ENCODE assay signal across 9 cellular contexts in the genomic region with DNA sequence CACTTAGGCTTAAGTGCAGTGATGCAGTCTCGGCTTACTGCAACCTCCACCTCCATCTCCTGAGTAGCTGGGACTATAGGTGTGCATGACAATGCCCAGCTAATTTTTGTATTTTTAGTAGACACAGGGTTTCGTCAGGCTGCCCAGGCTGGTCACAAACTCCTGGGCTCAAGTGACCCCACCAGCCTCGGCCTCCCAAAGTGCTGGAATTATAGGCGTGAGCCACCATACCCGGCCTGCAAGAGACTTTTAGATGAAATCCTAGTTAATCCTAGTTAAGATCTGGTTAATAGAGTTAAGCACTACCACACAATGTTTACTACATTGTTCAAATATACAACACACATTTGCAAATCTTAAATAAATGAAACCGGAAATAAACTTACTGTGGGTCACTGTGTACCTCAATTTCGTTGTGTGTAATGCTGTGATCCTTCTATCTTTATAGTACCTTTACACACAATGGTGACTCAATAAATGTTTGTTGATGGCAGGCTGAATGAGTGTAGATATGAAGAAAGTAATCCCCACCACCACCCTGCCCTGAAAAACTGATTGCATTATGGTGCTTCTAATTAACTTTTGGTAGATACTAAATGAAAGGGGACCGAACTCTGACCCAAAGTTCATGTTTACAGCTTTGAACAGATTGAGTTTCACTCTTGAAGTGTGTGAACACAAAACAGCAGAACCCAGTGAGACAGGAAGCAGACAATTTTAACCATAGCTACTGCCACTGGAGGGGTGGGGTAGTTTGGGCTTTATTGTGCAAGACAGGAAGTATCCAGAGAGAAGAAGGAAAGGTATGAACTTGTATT.
DNase-seq lines count a peak whose midpoint lies in the region; ATAC-seq, FAIRE-seq and TF ChIP-seq lines count a peak whose summit lies in the region.
"Had no signal": no experiment of that assay in that cellular context is flagged by ENCODE, and none has a peak within 500 bp of the region (broad histone marks: within the 10 kb centered on the region; RNA-seq: fewer than 3 reads in every experiment).

No MANE protein-coding gene starts in this region.

- H3K36me3 ChIP-seq in endothelial cell of umbilical vein (ENCODE audit: control insufficient read depth in 2 of 2, extremely low read depth in 1 of 2, insufficient read depth in 2 of 2, low read length in 2 of 2) (no peaks in the 10 kb centered on the region), GM23338 (ENCODE audit: insufficient read depth) (no peaks in the 10 kb centered on the region)

- H3K9me3 Mint-ChIP-seq in IgD-negative memory B cell (peaks cover 0 to 2% (median 0%) of the 10 kb centered on the region in 3 donors), GM23338 (no peaks in the 10 kb centered on the region)

- H4K20me1 ChIP-seq in endothelial cell of umbilical vein (replicated peaks; ENCODE audit: control insufficient read depth, extremely low read depth, insufficient read depth, low read length): no peaks in the 10 kb centered on the region
- H4K20me1 ChIP-seq in GM23338 (replicated peaks; ENCODE audit: insufficient read depth): no peaks in the 10 kb centered on the region

- BruUV-seq in endothelial cell of umbilical vein (replicated peaks; lab: Mats Ljungman, UMichigan): no TSS peak

- H2AFZ ChIP-seq in endothelial cell of umbilical vein (ENCODE audit: low read depth, low read length) (peak overlapping the region; percentile 26), GM23338 (no peak overlapping the region)

- no peaks in the 10 kb centered on the region for H3K9me3 ChIP-seq in endothelial cell of umbilical vein (replicated peaks; ENCODE audit: control insufficient read depth, insufficient read depth, low read length)

- no peak for TF ChIP-seq CTCF in GM13976 (IDR thresholded peaks at IDR 0.05; ENCODE audit: borderline replicate concordance, control extremely low read depth, extremely low read depth, insufficient read depth, missing control alignments)
- no peak for TF ChIP-seq CTCF in endothelial cell of umbilical vein (IDR thresholded peaks at IDR 0.05; ENCODE audit: extremely low read depth in 1 of 2, insufficient read depth in 1 of 2, low read depth in 1 of 2, low read length in 2 of 2)
- TF ChIP-seq CTCF in GM23338 (conservative IDR thresholded peaks at IDR 0.05; ENCODE audit: low read depth in 2 of 2): no peak

- H3K27me3 ChIP-seq in endothelial cell of umbilical vein (ENCODE audit: control insufficient read depth in 2 of 2, insufficient read depth in 2 of 2, low read length in 2 of 2) (peaks cover 0 to 5% of the 10 kb centered on the region in 2 experiments), GM23338 (ENCODE audit: insufficient read depth) (no peaks in the 10 kb centered on the region)

- POLR2A ChIA-PET in endothelial cell of umbilical vein (lab: Charles Lee): no interaction called here

- H3K4me2 ChIP-seq in endothelial cell of umbilical vein (ENCODE audit: insufficient read depth, low read length) (no peak overlapping the region), GM23338 (no peak overlapping the region)

- no peaks in the 10 kb centered on the region for H3K27me3 Mint-ChIP-seq in IgD-negative memory B cell
- H3K27me3 Mint-ChIP-seq in GM23338 (ENCODE audit: insufficient read depth, low read depth, poor library complexity): no peaks in the 10 kb centered on the region

- H3K4me1 Mint-ChIP-seq in IgD-negative memory B cell (peaks cover 51 to 60% (median 51%) of the 10 kb centered on the region in 3 donors), GM23338 (peaks cover 6% of the 10 kb centered on the region; the same call in 1 of the 3 replicates)

- no peak overlapping the region for H3K9ac ChIP-seq in endothelial cell of umbilical vein (replicated peaks; ENCODE audit: extremely low read depth, insufficient read depth, low read length)

- no peaks in the 10 kb centered on the region for H3F3A ChIP-seq in GM23338 (replicated peaks; ENCODE audit: low read depth)

- intact Hi-C loops in endothelial cell of umbilical vein (cut with micrococcal nuclease): no loop called here

- H3K36me3 Mint-ChIP-seq in IgD-negative memory B cell (peaks cover 2% of the 10 kb centered on the region), GM23338 (ENCODE audit: low read depth) (no peaks in the 10 kb centered on the region)
- H3K36me3 Mint-ChIP-seq: brain had no signal

- peaks cover 14% of the 10 kb centered on the region; the same call in 1 of the 2 replicates for H3K9me2 ChIP-seq in GM23338 (ENCODE audit: insufficient read depth)

- DNase-seq in GM13976 (ENCODE audit: low spot score) (peak; percentile 20), UCSD-AML1 (lab: John Stamatoyannopoulos, UW; ENCODE audit: unreplicated experiment) (peak; percentile 24), endothelial cell of umbilical vein (ENCODE audit: low read depth, low spot score) (peak; percentile 54), renal cortical epithelial cell (ENCODE audit: low read depth) (peak; percentile 86), GM23338 (ENCODE audit: low spot score) (no peak), middle frontal gyrus (ENCODE audit: extremely low spot score, low spot score) (no peak)

- H3K27ac Mint-ChIP-seq in IgD-negative memory B cell: peak overlapping the region; percentile 40 to 98 (median 70)
- H3K27ac Mint-ChIP-seq in GM23338: no peak overlapping the region

- no peak overlapping the region for H3K4me3 ChIP-seq in endothelial cell of umbilical vein (replicated peaks in 1 of 3; ENCODE audit: insufficient read depth in 1 of 3, low read depth in 1 of 3, low read length in 3 of 3)
- no peak overlapping the region for H3K4me3 ChIP-seq in GM23338

- CTCF ChIA-PET in endothelial cell of umbilical vein (lab: Charles Lee): interaction anchor here (0.8 to 2.4 kb wide), 4 partner anchors 19 to 244 kb away, joined by 3 to 13 read pairs (median 4); a partner anchor contains a TSS

- dilution Hi-C loops in endothelial cell of umbilical vein (cut with MboI; ENCODE audit: extremely low pct_ligation_motif_present, low sequenced_read_pairs): no loop called here

- H3K27ac ChIP-seq in endothelial cell of umbilical vein (ENCODE audit: insufficient read depth, low read depth, low read length): no peak overlapping the region
- no peak overlapping the region for H3K27ac ChIP-seq in GM23338 (ENCODE audit: low read depth)

- H3K4me1 ChIP-seq in endothelial cell of umbilical vein (ENCODE audit: control insufficient read depth, extremely low read depth, insufficient read depth, low read length) (peaks cover 27% of the 10 kb centered on the region), GM23338 (ENCODE audit: insufficient read depth) (no peaks in the 10 kb centered on the region)

- in situ Hi-C loops in GM13976 (cut with MboI; ENCODE audit: low sequenced_read_pairs, unreplicated experiment): no loop called here

- H3K9me1 ChIP-seq in endothelial cell of umbilical vein (replicated peaks; ENCODE audit: control insufficient read depth, extremely low read depth, insufficient read depth, low read length): no peaks in the 10 kb centered on the region

- TF ChIP-seq POLR2A in endothelial cell of umbilical vein (IDR thresholded peaks at IDR 0.05; ENCODE audit: low read depth, low read length): no peak

- H3K79me2 ChIP-seq in endothelial cell of umbilical vein (ENCODE audit: control insufficient read depth, insufficient read depth, low read length): no peaks in the 10 kb centered on the region
- no peaks in the 10 kb centered on the region for H3K79me2 ChIP-seq in GM23338 (replicated peaks; ENCODE audit: insufficient read depth)

- no peak for FAIRE-seq in endothelial cell of umbilical vein (lab: Jason Lieb, UNC)

- peak; percentile 95 for ATAC-seq in GM21619 (IDR thresholded peaks at IDR 0.05; ENCODE audit: unreplicated experiment)
- ATAC-seq in GM23338: no peak

- H3K4me3 Mint-ChIP-seq in IgD-negative memory B cell (peak overlapping the region; percentile 48 to 81 (median 66)), GM23338 (no peak overlapping the region)
- H3K4me3 Mint-ChIP-seq: brain had no signal

TF ChIP-seq in endothelial cell of umbilical vein, 7 proteins besides CTCF, POLR2A, EP300 and RAD21:
- TF ChIP-seq GATA2 (IDR thresholded peaks at IDR 0.05; ENCODE audit: insufficient read depth, insufficient read length, low read depth, low read length) (no peak), MYC (IDR thresholded peaks at IDR 0.05; ENCODE audit: low read depth, low read length) (no peak), FOS (IDR thresholded peaks at IDR 0.05; ENCODE audit: borderline replicate concordance, insufficient read depth, low read length) (no peak)
- TF ChIP-seq, protein P1, sequence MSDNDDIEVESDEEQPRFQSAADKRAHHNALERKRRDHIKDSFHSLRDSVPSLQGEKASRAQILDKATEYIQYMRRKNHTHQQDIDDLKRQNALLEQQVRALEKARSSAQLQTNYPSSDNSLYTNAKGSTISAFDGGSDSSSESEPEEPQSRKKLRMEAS (IDR thresholded peaks at IDR 0.05; ENCODE audit: insufficient read depth, insufficient read length): no peak

TF ChIP-seq in GM23338, 12 proteins besides CTCF, POLR2A, EP300 and RAD21 (continues in another document):
- TF ChIP-seq EZH2 (IDR thresholded peaks at IDR 0.05; ENCODE audit: low read depth, unreplicated experiment) (no peak), STAT1 (IDR thresholded peaks at IDR 0.05; ENCODE audit: unreplicated experiment) (no peak), ZNF331 (CRISPR knock-in tag; IDR thresholded peaks at IDR 0.05; ENCODE audit: low read depth) (no peak), POLR2AphosphoS5 (IDR thresholded peaks at IDR 0.05; ENCODE audit: low read depth) (no peak), NANOG (IDR thresholded peaks at IDR 0.05; ENCODE audit: borderline replicate concordance) (no peak), EZH2phosphoT487 (IDR thresholded peaks at IDR 0.05; ENCODE audit: unreplicated experiment) (no peak)

Comparison
In these comparisons a context has a peak if more than half of its experiments do, and no peak if none do; other contexts are left out.
1. DNase-seq: peak in GM13976 (single experiment), UCSD-AML1 (single experiment), endothelial cell of umbilical vein (single experiment) and renal cortical epithelial cell (single experiment); none in GM23338 (single experiment) and middle frontal gyrus (single experiment).